26 cellular contexts compared by ENCODE assay signal in the genomic region with DNA sequence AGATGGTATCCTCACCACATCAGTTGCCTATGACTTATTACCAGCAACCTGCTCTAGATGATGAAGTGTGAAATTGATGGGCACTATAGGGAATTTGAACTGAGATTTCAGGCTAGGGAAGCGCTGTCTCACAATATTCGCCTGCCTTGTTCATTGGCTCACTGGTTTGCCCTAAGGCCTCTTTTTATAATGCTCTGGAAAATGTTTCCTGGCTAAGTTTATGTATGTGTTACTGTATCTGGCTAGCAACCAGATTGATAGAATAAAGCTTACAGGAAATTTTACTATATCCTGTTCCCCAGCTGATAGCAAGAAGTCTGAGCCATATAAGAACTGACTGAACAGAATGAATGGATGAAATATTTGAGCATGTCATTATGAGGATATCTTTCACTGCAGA.
DNase-seq lines count a peak whose midpoint lies in the region; FAIRE-seq and TF ChIP-seq lines count a peak whose summit lies in the region.
"Had no signal": no experiment of that assay in that cellular context is flagged by ENCODE, and none has a peak within 500 bp of the region (broad histone marks: within the 10 kb centered on the region; RNA-seq: fewer than 3 reads in every experiment).

No MANE protein-coding gene starts in this region.

- H3K4me1 ChIP-seq in small intestine (ENCODE audit: control insufficient read depth in 2 of 2, insufficient read depth in 1 of 2, low read depth in 1 of 2, low read length in 1 of 2) = no peaks in the 10 kb centered on the region
- H3K4me1 ChIP-seq: BLaER1 had no signal

- H3K9ac ChIP-seq in SK-N-MC (ENCODE audit: insufficient read length) = no peak overlapping the region
- H3K9ac ChIP-seq: BLaER1 had no signal

- 86 to 92% (median 90%) methylated on average over 2 of the region's 2 CpGs for WGBS in small intestine, 3 donors

- no peak for FAIRE-seq in small intestine (lab: Jason Lieb, UNC)
- FAIRE-seq: HTR-8/SVneo had no signal

- H3K27me3 ChIP-seq in small intestine (ENCODE audit: control insufficient read depth in 2 of 2, insufficient read depth in 2 of 2, low read length in 2 of 2) = no peaks in the 10 kb centered on the region
- H3K27me3 ChIP-seq: BLaER1, SJCRH30 had no signal

- H3K27ac ChIP-seq in SK-N-MC (peak overlapping the region; percentile 57; the same call in 1 of the 2 replicates), small intestine (ENCODE audit: low read depth in 1 of 2, low read length in 1 of 2) (no peak overlapping the region)
- H3K27ac ChIP-seq: 22Rv1, BLaER1, SJCRH30 had no signal

- H3K4me3 ChIP-seq in SK-N-MC (no peak overlapping the region), fibroblast of villous mesenchyme (ENCODE audit: low read depth, low read length) (no peak overlapping the region), small intestine (ENCODE audit: low read depth in 1 of 2, low read length in 2 of 2) (no peak overlapping the region)
- H3K4me3 ChIP-seq: BLaER1, GM23338, SJCRH30 had no signal

- H3K36me3 ChIP-seq in SK-N-MC (ENCODE audit: insufficient read depth, low read length) (no peaks in the 10 kb centered on the region), small intestine (ENCODE audit: control insufficient read depth in 2 of 2, insufficient read depth in 2 of 2, low read length in 2 of 2) (no peaks in the 10 kb centered on the region)
- H3K36me3 ChIP-seq: SJCRH30 had no signal

- H3K9me3 ChIP-seq in SK-N-MC (ENCODE audit: low read depth, low read length) (no peaks in the 10 kb centered on the region), small intestine (ENCODE audit: control insufficient read depth, low read depth) (no peaks in the 10 kb centered on the region)
- H3K9me3 ChIP-seq: SJCRH30 had no signal

- peak; percentile 2 to 12 for DNase-seq in NCI-H2081 (lab: John Stamatoyannopoulos, UW)
- no peak for DNase-seq in NCI-H2081 treated with DMSO at 0.1 percent for 48 hours (lab: John Stamatoyannopoulos, UW)
- peak; percentile 81 for DNase-seq in SK-N-MC (ENCODE audit: low read depth, low spot score)
- peak; percentile 17 for DNase-seq in fibroblast of villous mesenchyme (ENCODE audit: low read depth)
- peak; percentile 20 for DNase-seq in pulmonary artery endothelial cell (ENCODE audit: low read depth, low spot score)
- no peak for DNase-seq in small intestine
- no peak for DNase-seq in NCI-H510A (lab: John Stamatoyannopoulos, UW)
- DNase-seq in NCI-H82 (lab: John Stamatoyannopoulos, UW) = no peak
- DNase-seq: ACHN; CD4-positive, CD25-positive, alpha-beta regulatory T cell; DMS153; DND-41; H9; KBM-7; MV-4-11; NCI-H1105; NCI-H1436 treated with DMSO at 0.1 percent for 48 hours; NCI-H187 treated with DMSO at 0.1 percent for 48 hours; NCI-H446 treated with DMSO at 0.1 percent for 48 hours; NCI-H526 treated with DMSO at 0.1 percent for 48 hours; PC-3 had no signal

- TF ChIP-seq CTCF in fibroblast of villous mesenchyme (IDR thresholded peaks at IDR 0.05; ENCODE audit: insufficient read depth, low read depth, low read length) = no peak

Comparison
In these comparisons a context has a peak if more than half of its experiments do, and no peak if none do; other contexts are left out.
1. DNase-seq: peak in NCI-H2081 (2 of 2), SK-N-MC (single experiment), fibroblast of villous mesenchyme (single experiment) and pulmonary artery endothelial cell (single experiment); none in NCI-H2081 treated with DMSO at 0.1 percent for 48 hours (single experiment), small intestine (single experiment), NCI-H510A (single experiment) and NCI-H82 (single experiment).